Comparison of ENCODE assay signal across 1 cellular context in the genomic region with DNA sequence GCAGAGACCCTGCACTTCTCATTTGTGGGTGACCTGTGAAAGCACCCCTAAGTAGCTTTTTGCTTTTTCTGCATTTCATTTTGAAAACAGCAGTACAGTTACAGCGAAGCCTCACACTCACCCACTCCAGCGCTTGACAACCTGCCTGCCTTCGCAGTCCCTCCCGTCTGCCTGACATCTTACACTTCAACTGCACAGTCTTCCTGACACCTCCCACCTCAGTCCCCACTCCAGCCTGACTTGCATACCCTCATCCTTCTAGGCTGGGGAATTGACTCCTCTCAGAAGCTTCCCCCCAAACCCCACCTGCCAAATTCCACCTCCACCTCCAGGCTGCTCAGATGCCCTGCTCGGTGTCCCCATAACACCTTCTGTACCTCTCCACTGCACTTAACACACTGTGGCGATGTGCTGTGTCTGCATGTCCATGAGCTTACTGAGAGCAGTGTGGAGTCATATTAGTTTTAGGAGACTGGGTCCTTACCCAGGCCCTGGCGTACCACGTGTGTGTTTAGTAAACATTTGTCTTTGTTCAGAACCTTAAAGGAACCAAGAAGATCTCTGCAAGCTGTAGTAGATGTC.
TF ChIP-seq lines count a peak whose summit lies in the region.

No MANE protein-coding gene starts in this region.

TF ChIP-seq in neural cell, 6 proteins besides CTCF, POLR2A, EP300 and RAD21:
- TF ChIP-seq, protein P1, sequence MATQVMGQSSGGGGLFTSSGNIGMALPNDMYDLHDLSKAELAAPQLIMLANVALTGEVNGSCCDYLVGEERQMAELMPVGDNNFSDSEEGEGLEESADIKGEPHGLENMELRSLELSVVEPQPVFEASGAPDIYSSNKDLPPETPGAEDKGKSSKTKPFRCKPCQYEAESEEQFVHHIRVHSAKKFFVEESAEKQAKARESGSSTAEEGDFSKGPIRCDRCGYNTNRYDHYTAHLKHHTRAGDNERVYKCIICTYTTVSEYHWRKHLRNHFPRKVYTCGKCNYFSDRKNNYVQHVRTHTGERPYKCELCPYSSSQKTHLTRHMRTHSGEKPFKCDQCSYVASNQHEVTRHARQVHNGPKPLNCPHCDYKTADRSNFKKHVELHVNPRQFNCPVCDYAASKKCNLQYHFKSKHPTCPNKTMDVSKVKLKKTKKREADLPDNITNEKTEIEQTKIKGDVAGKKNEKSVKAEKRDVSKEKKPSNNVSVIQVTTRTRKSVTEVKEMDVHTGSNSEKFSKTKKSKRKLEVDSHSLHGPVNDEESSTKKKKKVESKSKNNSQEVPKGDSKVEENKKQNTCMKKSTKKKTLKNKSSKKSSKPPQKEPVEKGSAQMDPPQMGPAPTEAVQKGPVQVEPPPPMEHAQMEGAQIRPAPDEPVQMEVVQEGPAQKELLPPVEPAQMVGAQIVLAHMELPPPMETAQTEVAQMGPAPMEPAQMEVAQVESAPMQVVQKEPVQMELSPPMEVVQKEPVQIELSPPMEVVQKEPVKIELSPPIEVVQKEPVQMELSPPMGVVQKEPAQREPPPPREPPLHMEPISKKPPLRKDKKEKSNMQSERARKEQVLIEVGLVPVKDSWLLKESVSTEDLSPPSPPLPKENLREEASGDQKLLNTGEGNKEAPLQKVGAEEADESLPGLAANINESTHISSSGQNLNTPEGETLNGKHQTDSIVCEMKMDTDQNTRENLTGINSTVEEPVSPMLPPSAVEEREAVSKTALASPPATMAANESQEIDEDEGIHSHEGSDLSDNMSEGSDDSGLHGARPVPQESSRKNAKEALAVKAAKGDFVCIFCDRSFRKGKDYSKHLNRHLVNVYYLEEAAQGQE (IDR thresholded peaks at IDR 0.05; ENCODE audit: borderline replicate concordance): no peak
- TF ChIP-seq POLR2AphosphoS5 (IDR thresholded peaks at IDR 0.05): peak; percentile 36
- TF ChIP-seq EZH2 (IDR thresholded peaks at IDR 0.05; ENCODE audit: borderline replicate concordance, insufficient read depth, low read length, poor library complexity, severe bottlenecking): no peak
